ENCODE assay signal across 2 cellular contexts in the genomic region with DNA sequence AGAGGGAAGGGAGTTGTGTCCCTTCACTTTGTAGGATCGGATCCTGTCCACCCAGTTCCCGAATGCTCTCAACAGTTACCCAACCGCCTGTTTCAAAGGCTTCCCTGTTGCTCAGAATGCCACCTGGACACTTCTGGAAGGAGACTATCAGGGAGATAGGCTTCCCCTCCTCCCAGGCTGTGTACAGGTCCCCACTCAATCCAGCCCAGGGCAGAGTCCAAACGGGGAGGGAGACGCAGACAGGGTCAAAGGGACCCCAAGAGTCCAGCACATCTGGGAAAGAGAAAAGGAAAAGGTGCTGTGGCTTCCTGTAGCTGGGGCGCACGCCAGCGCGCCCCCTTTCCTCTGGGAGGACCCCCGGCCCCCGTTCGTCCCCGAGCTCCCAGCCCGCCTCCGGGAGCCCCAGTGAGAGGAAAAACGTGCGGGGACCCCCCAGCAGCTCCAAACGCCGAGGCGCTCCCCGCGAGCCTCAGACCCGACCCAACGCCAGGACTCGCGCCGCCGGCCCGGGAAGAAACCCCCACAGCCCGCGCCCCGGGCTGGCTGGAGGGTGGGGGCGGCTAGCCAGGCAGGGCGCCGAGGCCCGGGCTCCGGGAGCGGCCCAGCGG.
TF ChIP-seq lines count a peak whose summit lies in the region.

No MANE protein-coding gene starts in this region.

TF ChIP-seq in SK-N-SH treated with all-trans-retinoic acid at 6 μM for 48 hours, 23 proteins besides CTCF, POLR2A, EP300 and RAD21:
- TF ChIP-seq ZNF565 (CRISPR knock-in tag; conservative IDR thresholded peaks at IDR 0.05; ENCODE audit: low read depth) (no peak), SNAI2 (CRISPR knock-in tag; IDR thresholded peaks at IDR 0.05) (no peak), ESRRG (CRISPR knock-in tag; IDR thresholded peaks at IDR 0.05) (no peak), BACH2 (CRISPR knock-in tag; IDR thresholded peaks at IDR 0.05; ENCODE audit: borderline replicate concordance) (no peak), GLIS3 (CRISPR knock-in tag; IDR thresholded peaks at IDR 0.05) (no peak), TOX (CRISPR knock-in tag; IDR thresholded peaks at IDR 0.05; ENCODE audit: borderline replicate concordance) (no peak), TCF4 (CRISPR knock-in tag; IDR thresholded peaks at IDR 0.05; ENCODE audit: borderline replicate concordance) (no peak), CSRNP3 (CRISPR knock-in tag; IDR thresholded peaks at IDR 0.05) (no peak), ARNTL (CRISPR knock-in tag; IDR thresholded peaks at IDR 0.05; ENCODE audit: borderline replicate concordance, low read depth) (no peak), ZFP3 (CRISPR knock-in tag; IDR thresholded peaks at IDR 0.05) (no peak), ISL1 (CRISPR knock-in tag; IDR thresholded peaks at IDR 0.05) (no peak), TSHZ2 (CRISPR knock-in tag; IDR thresholded peaks at IDR 0.05) (no peak), PATZ1 (CRISPR knock-in tag; IDR thresholded peaks at IDR 0.05; ENCODE audit: borderline replicate concordance) (no peak)
- TF ChIP-seq, protein P1, sequence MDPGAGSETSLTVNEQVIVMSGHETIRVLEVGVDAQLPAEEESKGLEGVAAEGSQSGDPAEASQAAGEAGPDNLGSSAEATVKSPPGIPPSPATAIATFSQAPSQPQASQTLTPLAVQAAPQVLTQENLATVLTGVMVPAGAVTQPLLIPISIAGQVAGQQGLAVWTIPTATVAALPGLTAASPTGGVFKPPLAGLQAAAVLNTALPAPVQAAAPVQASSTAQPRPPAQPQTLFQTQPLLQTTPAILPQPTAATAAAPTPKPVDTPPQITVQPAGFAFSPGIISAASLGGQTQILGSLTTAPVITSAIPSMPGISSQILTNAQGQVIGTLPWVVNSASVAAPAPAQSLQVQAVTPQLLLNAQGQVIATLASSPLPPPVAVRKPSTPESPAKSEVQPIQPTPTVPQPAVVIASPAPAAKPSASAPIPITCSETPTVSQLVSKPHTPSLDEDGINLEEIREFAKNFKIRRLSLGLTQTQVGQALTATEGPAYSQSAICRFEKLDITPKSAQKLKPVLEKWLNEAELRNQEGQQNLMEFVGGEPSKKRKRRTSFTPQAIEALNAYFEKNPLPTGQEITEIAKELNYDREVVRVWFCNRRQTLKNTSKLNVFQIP (CRISPR knock-in tag; IDR thresholded peaks at IDR 0.05; ENCODE audit: borderline replicate concordance, low read depth) = no peak

TF ChIP-seq in endothelial cell of umbilical vein, 7 proteins besides CTCF, POLR2A, EP300 and RAD21:
- TF ChIP-seq POLR2AphosphoS5 (IDR thresholded peaks at IDR 0.05; ENCODE audit: insufficient read depth, low read depth, low read length) (no peak), MYC (IDR thresholded peaks at IDR 0.05; ENCODE audit: low read depth, low read length) (no peak)
